ENCODE assay signal across 10 cellular contexts in the genomic region with DNA sequence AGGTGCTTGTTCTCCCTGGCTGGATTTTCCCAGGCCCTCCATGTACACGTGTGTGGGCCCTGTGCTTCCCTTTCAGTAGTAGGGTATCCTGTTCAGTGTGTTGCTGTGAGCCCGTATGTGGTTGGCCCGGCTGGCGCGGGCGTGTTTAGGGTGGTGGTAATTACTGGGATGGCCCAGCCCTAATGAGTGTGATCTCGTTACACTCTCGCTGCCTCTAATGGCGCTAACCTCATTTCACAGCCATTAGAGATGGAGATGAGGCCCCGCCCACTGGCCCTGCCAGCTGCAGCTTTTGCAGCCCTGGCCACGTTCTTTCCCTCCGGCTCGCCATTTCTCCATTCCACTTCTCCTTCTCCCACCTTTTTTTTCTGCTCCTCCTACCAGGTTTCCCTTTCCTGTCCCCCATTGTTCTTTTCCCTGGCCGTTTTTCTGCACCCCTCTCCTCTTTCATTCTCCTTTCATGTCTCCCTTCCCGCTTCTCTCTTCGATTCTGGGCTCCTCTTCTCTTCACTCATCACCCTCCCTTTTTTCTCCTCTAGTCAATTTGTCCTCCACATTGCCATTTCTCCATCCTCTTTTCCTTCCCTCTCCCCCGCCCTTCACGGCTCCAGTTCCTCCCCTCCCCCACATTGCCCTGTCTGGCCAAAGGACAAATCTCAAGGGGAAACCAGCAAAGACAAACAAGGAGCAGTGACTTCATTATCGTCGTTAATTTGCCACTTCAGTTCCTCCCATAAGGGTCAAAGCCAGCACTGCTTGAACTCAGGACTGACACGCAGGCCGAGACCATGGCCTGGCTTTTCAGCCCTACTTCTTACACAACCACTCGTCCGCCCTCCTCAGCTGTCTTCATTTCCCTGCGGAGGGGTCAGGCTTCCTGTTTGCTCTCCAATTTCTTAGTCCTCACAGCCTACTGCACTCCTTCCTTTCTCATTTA. TPM values are rescaled to one million over a fixed set of nuclear protein-coding genes. Genes with fewer than 3 reads are reported as not detected.
A peak's percentile ranks its signal among the peaks of the same experiment; 100 is the strongest.
DNase-seq lines count a peak whose midpoint lies in the region; ATAC-seq lines count a peak whose summit lies in the region.
"Had no signal": no experiment of that assay in that cellular context is flagged by ENCODE, and none has a peak within 500 bp of the region (broad histone marks: within the 10 kb centered on the region; RNA-seq: fewer than 3 reads in every experiment).

No MANE protein-coding gene starts in this region.

- H3K4me3 Mint-ChIP-seq in activated CD8-positive, alpha-beta T cell treated with anti-CD3 and anti-CD28 coated beads, Interleukin-2, amount 10 ng/mL, durations not matched to agents 7 days and 5 days, result no peak overlapping the region
- H3K4me3 Mint-ChIP-seq in T-helper 2 cell treated with Interferon-gamma antibody and Interleukin-4, amounts not matched to agents 5 μg/mL and 100 μg/mL, for 36 hours, result no peak overlapping the region
- H3K4me3 Mint-ChIP-seq: activated T-cell treated with anti-CD3 and anti-CD28 coated beads, Interleukin-2, amount 50 U/mL, for 24 hours had no signal

- no peak overlapping the region for H3K27ac Mint-ChIP-seq in activated CD8-positive, alpha-beta T cell treated with anti-CD3 and anti-CD28 coated beads, Interleukin-2, amount 10 ng/mL, durations not matched to agents 7 days and 5 days
- H3K27ac Mint-ChIP-seq in T-helper 2 cell treated with Interferon-gamma antibody and Interleukin-4, amounts not matched to agents 5 μg/mL and 100 μg/mL, for 36 hours, result no peak overlapping the region
- H3K27ac Mint-ChIP-seq: activated T-cell treated with anti-CD3 and anti-CD28 coated beads, Interleukin-2, amount 50 U/mL, for 24 hours had no signal

- peaks cover under 1% of the 10 kb centered on the region for H3K27me3 Mint-ChIP-seq in activated CD8-positive, alpha-beta T cell treated with anti-CD3 and anti-CD28 coated beads, Interleukin-2, amount 10 ng/mL, durations not matched to agents 7 days and 5 days (ENCODE audit: low read depth)
- H3K27me3 Mint-ChIP-seq in T-helper 2 cell treated with Interferon-gamma antibody and Interleukin-4, amounts not matched to agents 5 μg/mL and 100 μg/mL, for 36 hours (ENCODE audit: low read depth), result no peaks in the 10 kb centered on the region

- no peaks in the 10 kb centered on the region for H3K36me3 ChIP-seq in subcutaneous abdominal adipose tissue (ENCODE audit: control insufficient read depth in 5 of 5, insufficient read depth in 5 of 5, low read length in 5 of 5)
- H3K36me3 ChIP-seq: thoracic aorta had no signal

- CTCF ChIA-PET in activated CD8-positive, alpha-beta T cell treated with anti-CD3 and anti-CD28 coated beads, Interleukin-2, amount 10 ng/mL, durations not matched to agents 7 days and 5 days (lab: Charles Lee), result interaction anchor here (2.5 to 4.9 kb wide), 2 partner anchors 15 kb away, joined by 13 to 32 read pairs; no protein-coding TSS in a partner anchor

- H3K4me1 ChIP-seq in subcutaneous abdominal adipose tissue (ENCODE audit: control insufficient read depth in 5 of 5, insufficient read depth in 5 of 5, low read length in 5 of 5), result peaks cover 3 to 46% (median 43%) of the 10 kb centered on the region in 5 donors

- H3K9ac ChIP-seq in subcutaneous abdominal adipose tissue (ENCODE audit: low read length in 5 of 5), result peak overlapping the region in 1 of 5 donors; percentile 43

- H3K4me3 ChIP-seq in subcutaneous abdominal adipose tissue (ENCODE audit: low read depth in 1 of 5, low read length in 5 of 5), result no peak overlapping the region
- H3K4me3 ChIP-seq: thoracic aorta had no signal

- peak overlapping the region; percentile 39 for H3K27ac ChIP-seq in subcutaneous abdominal adipose tissue (ENCODE audit: low read depth, low read length)
- H3K27ac ChIP-seq: thoracic aorta had no signal

- H3K9me3 ChIP-seq in subcutaneous abdominal adipose tissue (ENCODE audit: control insufficient read depth in 5 of 5, low read length in 5 of 5), result no peaks in the 10 kb centered on the region
- H3K9me3 ChIP-seq: thoracic aorta had no signal

- POLR2A ChIA-PET in activated CD8-positive, alpha-beta T cell treated with anti-CD3 and anti-CD28 coated beads, Interleukin-2, amount 10 ng/mL, durations not matched to agents 7 days and 5 days (lab: Charles Lee), result interaction anchor here (0.6 kb wide), 1 partner anchor 12 kb away, joined by 3 read pairs; no protein-coding TSS in a partner anchor

- H3K4me1 Mint-ChIP-seq in activated CD8-positive, alpha-beta T cell treated with anti-CD3 and anti-CD28 coated beads, Interleukin-2, amount 10 ng/mL, durations not matched to agents 7 days and 5 days (ENCODE audit: low read depth), result no peaks in the 10 kb centered on the region
- peaks cover under 1% of the 10 kb centered on the region for H3K4me1 Mint-ChIP-seq in T-helper 2 cell treated with Interferon-gamma antibody and Interleukin-4, amounts not matched to agents 5 μg/mL and 100 μg/mL, for 36 hours (ENCODE audit: low read depth)

- H3K9me3 Mint-ChIP-seq in activated CD8-positive, alpha-beta T cell treated with anti-CD3 and anti-CD28 coated beads, Interleukin-2, amount 10 ng/mL, durations not matched to agents 7 days and 5 days (ENCODE audit: insufficient read depth), result no peaks in the 10 kb centered on the region
- no peaks in the 10 kb centered on the region for H3K9me3 Mint-ChIP-seq in T-helper 2 cell treated with Interferon-gamma antibody and Interleukin-4, amounts not matched to agents 5 μg/mL and 100 μg/mL, for 36 hours
- H3K9me3 Mint-ChIP-seq: activated T-cell treated with anti-CD3 and anti-CD28 coated beads, Interleukin-2, amount 50 U/mL, for 24 hours had no signal

- DNase-seq in NCI-H1436 treated with DMSO at 0.1 percent for 48 hours (lab: John Stamatoyannopoulos, UW) (peak; percentile 90), SK-N-DZ (ENCODE audit: low spot score) (peak; percentile 95), hippocampal formation (lab: John Stamatoyannopoulos, UW) (peak; percentile 17 to 51), pons (ENCODE audit: low spot score) (no peak)
- no peak for DNase-seq in activated CD8-positive, alpha-beta T cell treated with anti-CD3 and anti-CD28 coated beads, Interleukin-2, amount 10 ng/mL, durations not matched to agents 7 days and 5 days
- no peak for DNase-seq in T-helper 2 cell treated with Interferon-gamma antibody and Interleukin-4, amounts not matched to agents 5 μg/mL and 100 μg/mL, for 36 hours (ENCODE audit: low spot score)
- DNase-seq: activated T-cell treated with anti-CD3 and anti-CD28 coated beads, Interleukin-2, amount 50 U/mL, for 24 hours had no signal

- ATAC-seq in activated CD8-positive, alpha-beta T cell treated with anti-CD3 and anti-CD28 coated beads, Interleukin-2, amount 10 ng/mL, durations not matched to agents 7 days and 5 days, result no peak
- no peak for ATAC-seq in HG03095 (IDR thresholded peaks at IDR 0.05; ENCODE audit: unreplicated experiment)

- no peaks in the 10 kb centered on the region for H3K36me3 Mint-ChIP-seq in activated CD8-positive, alpha-beta T cell treated with anti-CD3 and anti-CD28 coated beads, Interleukin-2, amount 10 ng/mL, durations not matched to agents 7 days and 5 days (ENCODE audit: low read depth)
- no peaks in the 10 kb centered on the region for H3K36me3 Mint-ChIP-seq in T-helper 2 cell treated with Interferon-gamma antibody and Interleukin-4, amounts not matched to agents 5 μg/mL and 100 μg/mL, for 36 hours (ENCODE audit: low read depth)

- H3K27me3 ChIP-seq in subcutaneous abdominal adipose tissue (ENCODE audit: control insufficient read depth in 5 of 5, insufficient read depth in 4 of 5, low read length in 5 of 5), result no peaks in the 10 kb centered on the region

RNA-seq across cellular contexts. Expression of a gene that starts 6.8 kb away (rescaled TPM):
- polyA plus RNA-seq in SK-N-DZ (2014; cell fraction: cytosol; rRNA removed), result 0.60 and 0.78 TPM in 2 replicates
- polyA plus RNA-seq in SK-N-DZ (2014; cell fraction: nucleus; rRNA removed), result 0.12 and 2.2 TPM in 2 replicates
- total RNA-seq in activated CD8-positive, alpha-beta T cell treated with anti-CD3 and anti-CD28 coated beads, Interleukin-2, amount 10 ng/mL, durations not matched to agents 7 days and 5 days, result 1 to 10 TPM in 1 of 2 experiments, under 1 TPM in 1; 0.90 to 1.5 TPM

RNA-seq across cellular contexts. Expression of a gene that starts 11.3 kb away (rescaled TPM):
- polyA plus RNA-seq in SK-N-DZ (2014; cell fraction: cytosol; rRNA removed), result 28.8 and 33.0 TPM in 2 replicates
- 19.2 and 20.1 TPM in 2 replicates for polyA plus RNA-seq in SK-N-DZ (2014; cell fraction: nucleus; rRNA removed)
- total RNA-seq in activated CD8-positive, alpha-beta T cell treated with anti-CD3 and anti-CD28 coated beads, Interleukin-2, amount 10 ng/mL, durations not matched to agents 7 days and 5 days, result 1 to 10 TPM; 7.3 to 9.8 TPM

RNA-seq across cellular contexts. Expression of a gene that starts 22.8 kb away (rescaled TPM):
- polyA plus RNA-seq in SK-N-DZ (2014; cell fraction: cytosol; rRNA removed), result 16.5 and 29.8 TPM in 2 replicates
- polyA plus RNA-seq in SK-N-DZ (2014; cell fraction: nucleus; rRNA removed), result 352 and 499 TPM in 2 replicates
- 100 to 1,000 TPM; 267 to 276 TPM for total RNA-seq in activated CD8-positive, alpha-beta T cell treated with anti-CD3 and anti-CD28 coated beads, Interleukin-2, amount 10 ng/mL, durations not matched to agents 7 days and 5 days

RNA-seq across cellular contexts. Expression of a gene that starts 33.8 kb away (rescaled TPM):
- 22.3 and 34.8 TPM in 2 replicates for polyA plus RNA-seq in SK-N-DZ (2014; cell fraction: cytosol; rRNA removed)
- polyA plus RNA-seq in SK-N-DZ (2014; cell fraction: nucleus; rRNA removed), result 32.7 and 37.2 TPM in 2 replicates
- total RNA-seq in activated CD8-positive, alpha-beta T cell treated with anti-CD3 and anti-CD28 coated beads, Interleukin-2, amount 10 ng/mL, durations not matched to agents 7 days and 5 days, result not detected

Comparison
In these comparisons a context has a peak if more than half of its experiments do, and no peak if none do; other contexts are left out.
1. DNase-seq: peak in NCI-H1436 treated with DMSO at 0.1 percent for 48 hours (single experiment), SK-N-DZ (single experiment) and hippocampal formation (2 of 2); none in activated CD8-positive, alpha-beta T cell treated with anti-CD3 and anti-CD28 coated beads, Interleukin-2, amount 10 ng/mL, durations not matched to agents 7 days and 5 days (single experiment), T-helper 2 cell treated with Interferon-gamma antibody and Interleukin-4, amounts not matched to agents 5 μg/mL and 100 μg/mL, for 36 hours (single experiment) and pons (single experiment).